Comparison of ENCODE assay signal across 39 cellular contexts in the genomic region with DNA sequence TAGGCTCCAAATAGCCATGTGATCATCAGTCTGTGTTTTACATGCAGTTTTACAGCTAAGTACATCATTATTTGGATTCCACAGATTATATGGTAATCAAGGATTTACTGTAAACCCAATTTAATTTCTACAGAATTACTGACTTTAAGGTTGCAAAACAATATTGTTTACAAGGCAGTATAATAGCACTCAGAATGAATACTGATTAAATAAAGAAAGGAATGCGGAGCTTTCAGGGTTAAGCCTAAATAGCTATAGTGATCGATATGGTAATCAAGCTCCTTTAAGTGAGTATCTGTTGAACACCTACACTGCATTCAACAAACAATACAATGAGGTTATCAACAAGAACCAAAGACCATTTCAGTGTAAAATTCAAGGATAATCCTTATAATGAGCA.
"Had no signal": no experiment of that assay in that cellular context is flagged by ENCODE, and none has a peak within 500 bp of the region (broad histone marks: within the 10 kb centered on the region; RNA-seq: fewer than 3 reads in every experiment).

No MANE protein-coding gene starts in this region.

- H3K27ac ChIP-seq: adrenal gland, ascending aorta, body of pancreas, brain microvascular endothelial cell, breast epithelium, cardiac muscle cell had no signal

- FAIRE-seq: astrocyte, bronchial epithelial cell had no signal

- H3K27me3 Mint-ChIP-seq: activated naive CD4-positive, alpha-beta T cell treated with anti-CD3 and anti-CD28 coated beads, Interleukin-2, amount 10 ng/mL, durations not matched to agents 7 days and 5 days; activated naive CD4-positive, alpha-beta T cell treated with anti-CD3 and anti-CD28 coated beads, Interleukin-2, amount 50 U/mL, for 24 hours; activated naive CD8-positive, alpha-beta T cell treated with anti-CD3 and anti-CD28 coated beads for 36 hours; activated naive CD8-positive, alpha-beta T cell treated with anti-CD3 and anti-CD28 coated beads, Interleukin-2, amount 10 ng/mL, durations not matched to agents 7 days and 5 days; activated naive CD8-positive, alpha-beta T cell treated with anti-CD3 and anti-CD28 coated beads, Interleukin-2, amount 50 U/mL, for 24 hours; activated T-cell treated with anti-CD3 and anti-CD28 coated beads, Interleukin-2, amount 50 U/mL, for 24 hours; activated T-helper 17 cell treated with anti-CD3 and anti-CD28 coated beads, Interleukin-2, amount 50 U/mL, for 72 hours; brain had no signal

- H3K4me1 Mint-ChIP-seq: activated naive CD4-positive, alpha-beta T cell treated with anti-CD3 and anti-CD28 coated beads, Interleukin-2, amount 10 ng/mL, durations not matched to agents 7 days and 5 days; activated naive CD4-positive, alpha-beta T cell treated with anti-CD3 and anti-CD28 coated beads, Interleukin-2, amount 50 U/mL, for 24 hours; activated naive CD8-positive, alpha-beta T cell treated with anti-CD3 and anti-CD28 coated beads for 36 hours; activated naive CD8-positive, alpha-beta T cell treated with anti-CD3 and anti-CD28 coated beads, Interleukin-2, amount 10 ng/mL, durations not matched to agents 7 days and 5 days; activated naive CD8-positive, alpha-beta T cell treated with anti-CD3 and anti-CD28 coated beads, Interleukin-2, amount 50 U/mL, for 24 hours; activated T-helper 17 cell treated with anti-CD3 and anti-CD28 coated beads, Interleukin-2, amount 50 U/mL, for 72 hours; central memory CD8-positive, alpha-beta T cell had no signal

- H3K4me3 ChIP-seq: adrenal gland, ascending aorta, body of pancreas, breast epithelium, cardiac muscle cell had no signal

- H3K27ac Mint-ChIP-seq: activated naive CD4-positive, alpha-beta T cell treated with anti-CD3 and anti-CD28 coated beads for 36 hours; activated naive CD4-positive, alpha-beta T cell treated with anti-CD3 and anti-CD28 coated beads, Interleukin-2, amount 10 ng/mL, durations not matched to agents 7 days and 5 days; activated naive CD4-positive, alpha-beta T cell treated with anti-CD3 and anti-CD28 coated beads, Interleukin-2, amount 50 U/mL, for 24 hours; activated naive CD4-positive, alpha-beta T cell treated with anti-CD3 and anti-CD28 coated beads, Interleukin-2, amount 50 U/mL, for 72 hours; activated naive CD8-positive, alpha-beta T cell; activated naive CD8-positive, alpha-beta T cell treated with anti-CD3 and anti-CD28 coated beads for 36 hours; activated naive CD8-positive, alpha-beta T cell treated with anti-CD3 and anti-CD28 coated beads, Interleukin-2, amount 10 ng/mL, durations not matched to agents 7 days and 5 days; activated naive CD8-positive, alpha-beta T cell treated with anti-CD3 and anti-CD28 coated beads, Interleukin-2, amount 50 U/mL, for 24 hours; activated T-cell treated with anti-CD3 and anti-CD28 coated beads, Interleukin-2, amount 50 U/mL, for 24 hours; activated T-cell treated with anti-CD3 and anti-CD28 coated beads, Interleukin-2, amount 50 U/mL, for 72 hours; activated T-helper 1 cell treated with anti-CD3 and anti-CD28 coated beads, Interleukin-12 subunit alpha, Interleukin-12 subunit beta, Interleukin-2, Interleukin-4 antibody, amounts not matched to agents 30 ng/mL and 10 ng/mL and 1 ng/mL, durations not matched to agents 14 hours and 24 hours and 36 hours; activated T-helper 17 cell treated with anti-CD3 and anti-CD28 coated beads, Interleukin-2, amount 50 U/mL, for 72 hours; activated T-helper 2 cell treated with anti-CD3 and anti-CD28 coated beads, Interferon-gamma antibody, Interleukin-2, Interleukin-4, amounts not matched to agents 10 μg/mL and 5 μg/mL and 100 μg/mL, durations not matched to agents 14 hours and 24 hours and 36 hours had no signal

- H3K9me3 Mint-ChIP-seq: activated naive CD4-positive, alpha-beta T cell treated with anti-CD3 and anti-CD28 coated beads for 36 hours; activated naive CD4-positive, alpha-beta T cell treated with anti-CD3 and anti-CD28 coated beads, Interleukin-2, amount 10 ng/mL, durations not matched to agents 7 days and 5 days; activated naive CD4-positive, alpha-beta T cell treated with anti-CD3 and anti-CD28 coated beads, Interleukin-2, amount 50 U/mL, for 24 hours; activated naive CD8-positive, alpha-beta T cell treated with anti-CD3 and anti-CD28 coated beads for 36 hours; activated naive CD8-positive, alpha-beta T cell treated with anti-CD3 and anti-CD28 coated beads, Interleukin-2, amount 10 ng/mL, durations not matched to agents 7 days and 5 days; activated naive CD8-positive, alpha-beta T cell treated with anti-CD3 and anti-CD28 coated beads, Interleukin-2, amount 50 U/mL, for 24 hours; activated T-cell treated with anti-CD3 and anti-CD28 coated beads, Interleukin-2, amount 50 U/mL, for 24 hours; activated T-cell treated with anti-CD3 and anti-CD28 coated beads, Interleukin-2, amount 50 U/mL, for 4 hours; activated T-cell treated with anti-CD3 and anti-CD28 coated beads, Interleukin-2, amount 50 U/mL, for 72 hours; activated T-helper 1 cell treated with anti-CD3 and anti-CD28 coated beads, Interleukin-12 subunit alpha, Interleukin-12 subunit beta, Interleukin-2, Interleukin-4 antibody, amounts not matched to agents 30 ng/mL and 10 ng/mL and 1 ng/mL, durations not matched to agents 14 hours and 24 hours and 36 hours; activated T-helper 17 cell treated with anti-CD3 and anti-CD28 coated beads, Interleukin-2, amount 50 U/mL, for 72 hours; activated T-helper 2 cell treated with anti-CD3 and anti-CD28 coated beads, Interferon-gamma antibody, Interleukin-2, Interleukin-4, amounts not matched to agents 10 μg/mL and 5 μg/mL and 100 μg/mL, durations not matched to agents 14 hours and 24 hours and 36 hours; central memory CD8-positive, alpha-beta T cell had no signal

- DNase-seq: activated effector memory CD4-positive, alpha-beta T cell treated with anti-CD3 and anti-CD28 coated beads, Interleukin-2, amount 50 U/mL, for 16 hours; activated effector memory CD4-positive, alpha-beta T cell treated with Interleukin-2 at 50 U/mL for 16 hours; activated gamma-delta T cell; activated gamma-delta T cell treated with Interleukin-2 at 50 U/mL for 16 hours; activated naive CD4-positive, alpha-beta T cell; activated naive CD4-positive, alpha-beta T cell treated with anti-CD3 and anti-CD28 coated beads for 36 hours; activated naive CD4-positive, alpha-beta T cell treated with anti-CD3 and anti-CD28 coated beads, Interleukin-2, amount 10 ng/mL, durations not matched to agents 7 days and 5 days; activated naive CD4-positive, alpha-beta T cell treated with anti-CD3 and anti-CD28 coated beads, Interleukin-2, amount 50 U/mL, for 16 hours; activated naive CD4-positive, alpha-beta T cell treated with Interleukin-2 at 50 U/mL for 16 hours; activated naive CD8-positive, alpha-beta T cell treated with anti-CD3 and anti-CD28 coated beads for 36 hours; activated naive CD8-positive, alpha-beta T cell treated with anti-CD3 and anti-CD28 coated beads, Interleukin-2, amount 10 ng/mL, durations not matched to agents 7 days and 5 days; activated naive CD8-positive, alpha-beta T cell treated with anti-CD3 and anti-CD28 coated beads, Interleukin-2, amount 50 U/mL, for 24 hours; activated T-cell treated with anti-CD3 and anti-CD28 coated beads, Interleukin-2, amount 50 U/mL, for 24 hours; activated T-cell treated with anti-CD3 and anti-CD28 coated beads, Interleukin-2, amount 50 U/mL, for 4 hours; activated T-cell treated with anti-CD3 and anti-CD28 coated beads, Interleukin-2, amount 50 U/mL, for 48 hours; activated T-cell treated with anti-CD3 and anti-CD28 coated beads, Interleukin-2, amount 50 U/mL, for 72 hours; adrenal gland; amniotic stem cell; amygdala; anterior cingulate cortex; aorta; body of pancreas; brain microvascular endothelial cell; caudate nucleus; central memory CD4-positive, alpha-beta T cell; cerebellar nuclear complex had no signal

- H3K4me3 Mint-ChIP-seq: activated naive CD4-positive, alpha-beta T cell treated with anti-CD3 and anti-CD28 coated beads for 36 hours; activated naive CD4-positive, alpha-beta T cell treated with anti-CD3 and anti-CD28 coated beads, Interleukin-2, amount 10 ng/mL, durations not matched to agents 7 days and 5 days; activated naive CD4-positive, alpha-beta T cell treated with anti-CD3 and anti-CD28 coated beads, Interleukin-2, amount 50 U/mL, for 24 hours; activated naive CD8-positive, alpha-beta T cell; activated naive CD8-positive, alpha-beta T cell treated with anti-CD3 and anti-CD28 coated beads for 36 hours; activated naive CD8-positive, alpha-beta T cell treated with anti-CD3 and anti-CD28 coated beads, Interleukin-2, amount 10 ng/mL, durations not matched to agents 7 days and 5 days; activated naive CD8-positive, alpha-beta T cell treated with anti-CD3 and anti-CD28 coated beads, Interleukin-2, amount 50 U/mL, for 24 hours; activated T-cell treated with anti-CD3 and anti-CD28 coated beads, Interleukin-2, amount 50 U/mL, for 24 hours; activated T-cell treated with anti-CD3 and anti-CD28 coated beads, Interleukin-2, amount 50 U/mL, for 4 hours; activated T-cell treated with anti-CD3 and anti-CD28 coated beads, Interleukin-2, amount 50 U/mL, for 72 hours; activated T-helper 1 cell treated with anti-CD3 and anti-CD28 coated beads, Interleukin-12 subunit alpha, Interleukin-12 subunit beta, Interleukin-2, Interleukin-4 antibody, amounts not matched to agents 30 ng/mL and 10 ng/mL and 1 ng/mL, durations not matched to agents 14 hours and 24 hours and 36 hours; activated T-helper 17 cell treated with anti-CD3 and anti-CD28 coated beads, Interleukin-2, amount 50 U/mL, for 72 hours; central memory CD8-positive, alpha-beta T cell had no signal

- H3K36me3 Mint-ChIP-seq: activated naive CD4-positive, alpha-beta T cell treated with anti-CD3 and anti-CD28 coated beads, Interleukin-2, amount 10 ng/mL, durations not matched to agents 7 days and 5 days; activated naive CD4-positive, alpha-beta T cell treated with anti-CD3 and anti-CD28 coated beads, Interleukin-2, amount 50 U/mL, for 72 hours; activated naive CD8-positive, alpha-beta T cell; activated naive CD8-positive, alpha-beta T cell treated with anti-CD3 and anti-CD28 coated beads for 36 hours; activated naive CD8-positive, alpha-beta T cell treated with anti-CD3 and anti-CD28 coated beads, Interleukin-2, amount 10 ng/mL, durations not matched to agents 7 days and 5 days; brain had no signal

- H3K4me1 ChIP-seq: adrenal gland, ascending aorta, body of pancreas, breast epithelium had no signal

- ATAC-seq: activated naive CD4-positive, alpha-beta T cell treated with anti-CD3 and anti-CD28 coated beads, Interleukin-2, amount 50 U/mL, for 72 hours; activated naive CD8-positive, alpha-beta T cell treated with anti-CD3 and anti-CD28 coated beads, Interleukin-2, amount 50 U/mL, for 24 hours; activated T-cell treated with anti-CD3 and anti-CD28 coated beads, Interleukin-2, amount 50 U/mL, for 4 hours; activated T-cell treated with anti-CD3 and anti-CD28 coated beads, Interleukin-2, amount 50 U/mL, for 72 hours; activated T-helper 17 cell treated with anti-CD3 and anti-CD28 coated beads, Interleukin-2, amount 50 U/mL, for 72 hours; body of pancreas had no signal

- H3K9me3 ChIP-seq: adrenal gland, ascending aorta, body of pancreas, breast epithelium had no signal
